17 cellular contexts compared by ENCODE assay signal in genomic region chr4:185754961-185755360, GRCh38. TPM values are rescaled to one million over a fixed set of nuclear protein-coding genes. Genes with fewer than 3 reads are reported as not detected.
DNase-seq lines count a peak whose midpoint lies in the region; ATAC-seq and TF ChIP-seq lines count a peak whose summit lies in the region.
"Had no signal": no experiment of that assay in that cellular context is flagged by ENCODE, and none has a peak within 500 bp of the region (broad histone marks: within the 10 kb centered on the region; RNA-seq: fewer than 3 reads in every experiment).

No MANE protein-coding gene starts in this region.

- DNase-seq in AG04450 (ENCODE audit: low read depth, low spot score), result no peak
- peak; percentile 6 for DNase-seq in ELR (ENCODE audit: low read depth)
- no peak for DNase-seq in RWPE2 (ENCODE audit: low spot score)
- DNase-seq in right atrium auricular region (ENCODE audit: low spot score), result peak; percentile 55
- DNase-seq in NCI-H510A treated with DMSO at 0.1 percent for 48 hours (lab: John Stamatoyannopoulos, UW), result no peak
- DNase-seq: ACHN, Caco-2, DMS153, EL, H7, MV-4-11, NCI-H1417, NCI-H2029, NCI-H2171, NCI-H510A had no signal

- H3K4me3 ChIP-seq in AG04450 (ENCODE audit: low read depth, low read length) (no peak overlapping the region), RWPE2 (ENCODE audit: severe bottlenecking) (no peak overlapping the region), right atrium auricular region (no peak overlapping the region)

- H3K4me1 ChIP-seq in RWPE2 (ENCODE audit: insufficient read depth, poor library complexity, severe bottlenecking) (peaks cover 5% of the 10 kb centered on the region), right atrium auricular region (peaks cover 0 to 34% of the 10 kb centered on the region in 2 donors)

- no peaks in the 10 kb centered on the region for H3K36me3 ChIP-seq in RWPE2 (ENCODE audit: low read depth)
- no peaks in the 10 kb centered on the region for H3K36me3 ChIP-seq in right atrium auricular region

- CTCF ChIA-PET in AG04450 (lab: Charles Lee), result no interaction called here

- no peaks in the 10 kb centered on the region for H3K9me3 ChIP-seq in AG04450 (ENCODE audit: control insufficient read depth, insufficient read depth, low read length)
- H3K9me3 ChIP-seq in RWPE2 (ENCODE audit: severe bottlenecking), result no peaks in the 10 kb centered on the region
- no peaks in the 10 kb centered on the region for H3K9me3 ChIP-seq in right atrium auricular region
- H3K9me3 ChIP-seq: Caco-2 had no signal

- H3K27ac ChIP-seq in AG04450 (ENCODE audit: low read depth, low read length) (peak overlapping the region; percentile 2), RWPE2 (ENCODE audit: poor library complexity, severe bottlenecking) (no peak overlapping the region), right atrium auricular region (peak overlapping the region; percentile 37 to 46)

- peak; percentile 71 for ATAC-seq in RWPE2 (ENCODE audit: low read depth)
- no peak for ATAC-seq in GM19035 (IDR thresholded peaks at IDR 0.05; ENCODE audit: unreplicated experiment)
- no peak for ATAC-seq in SK-N-SH treated with all-trans-retinoic acid at 6 μM for 48 hours

- no peak for TF ChIP-seq CTCF in AG04450 (IDR thresholded peaks at IDR 0.05; ENCODE audit: low read depth, low read length)
- no peak for TF ChIP-seq CTCF in RWPE2 (IDR thresholded peaks at IDR 0.05; ENCODE audit: poor library complexity, severe bottlenecking)
- TF ChIP-seq CTCF in right atrium auricular region (IDR thresholded peaks at IDR 0.05), result no peak

- peaks cover 14% of the 10 kb centered on the region for H3K27me3 ChIP-seq in AG04450 (ENCODE audit: control insufficient read depth, insufficient read depth, low read length)
- no peaks in the 10 kb centered on the region for H3K27me3 ChIP-seq in RWPE2 (ENCODE audit: insufficient read depth, poor library complexity, severe bottlenecking)
- H3K27me3 ChIP-seq in right atrium auricular region, result no peaks in the 10 kb centered on the region

- POLR2A ChIA-PET in AG04450 (lab: Yijun Ruan, JAX), result no interaction called here

TF ChIP-seq in SK-N-SH treated with all-trans-retinoic acid at 6 μM for 48 hours, 23 proteins besides CTCF, POLR2A, EP300 and RAD21:
- TF ChIP-seq BACH2 (CRISPR knock-in tag; IDR thresholded peaks at IDR 0.05; ENCODE audit: borderline replicate concordance) (no peak), ISL1 (CRISPR knock-in tag; IDR thresholded peaks at IDR 0.05) (no peak), ZNF565 (CRISPR knock-in tag; conservative IDR thresholded peaks at IDR 0.05; ENCODE audit: low read depth) (no peak), ARNTL (CRISPR knock-in tag; IDR thresholded peaks at IDR 0.05; ENCODE audit: borderline replicate concordance, low read depth) (no peak), ZNF70 (CRISPR knock-in tag; IDR thresholded peaks at IDR 0.05) (no peak), TCF4 (CRISPR knock-in tag; IDR thresholded peaks at IDR 0.05; ENCODE audit: borderline replicate concordance) (no peak), ZNF8 (CRISPR knock-in tag; IDR thresholded peaks at IDR 0.05) (no peak), ZC3H10 (CRISPR knock-in tag; IDR thresholded peaks at IDR 0.05) (no peak), CSRNP3 (CRISPR knock-in tag; IDR thresholded peaks at IDR 0.05) (no peak), CSDC2 (CRISPR knock-in tag; IDR thresholded peaks at IDR 0.05) (no peak), ESRRG (CRISPR knock-in tag; IDR thresholded peaks at IDR 0.05) (no peak)
- TF ChIP-seq, protein P1, sequence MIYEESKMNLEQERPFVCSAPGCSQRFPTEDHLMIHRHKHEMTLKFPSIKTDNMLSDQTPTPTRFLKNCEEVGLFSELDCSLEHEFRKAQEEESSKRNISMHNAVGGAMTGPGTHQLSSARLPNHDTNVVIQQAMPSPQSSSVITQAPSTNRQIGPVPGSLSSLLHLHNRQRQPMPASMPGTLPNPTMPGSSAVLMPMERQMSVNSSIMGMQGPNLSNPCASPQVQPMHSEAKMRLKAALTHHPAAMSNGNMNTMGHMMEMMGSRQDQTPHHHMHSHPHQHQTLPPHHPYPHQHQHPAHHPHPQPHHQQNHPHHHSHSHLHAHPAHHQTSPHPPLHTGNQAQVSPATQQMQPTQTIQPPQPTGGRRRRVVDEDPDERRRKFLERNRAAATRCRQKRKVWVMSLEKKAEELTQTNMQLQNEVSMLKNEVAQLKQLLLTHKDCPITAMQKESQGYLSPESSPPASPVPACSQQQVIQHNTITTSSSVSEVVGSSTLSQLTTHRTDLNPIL (CRISPR knock-in tag; IDR thresholded peaks at IDR 0.05; ENCODE audit: low read depth), result no peak

RNA-seq across cellular contexts. Expression of gene SORBS2, which starts 57.0 kb away (rescaled TPM):
- polyA plus RNA-seq in AG04450 (2011; rRNA removed), result not detected in 2 replicates
- polyA minus RNA-seq in AG04450 (2011; rRNA and poly(A)+ RNA removed), result not detected in 2 replicates
- 100 to 1,000 TPM; 530 to 741 TPM for total RNA-seq in right atrium auricular region

Comparison
In these comparisons a context has a peak if more than half of its experiments do, and no peak if none do; other contexts are left out.
1. DNase-seq: peak in ELR (single experiment) and right atrium auricular region (single experiment); none in AG04450 (single experiment), RWPE2 (single experiment) and NCI-H510A treated with DMSO at 0.1 percent for 48 hours (single experiment).